ENCODE assay signal across 1 cellular context in genomic region chr2:62505649-62506420, GRCh38.
A peak's percentile ranks its signal among the peaks of the same experiment; 100 is the strongest.
TF ChIP-seq lines count a peak whose summit lies in the region.

TSS of gene TMEM17 (minus strand) at chr2:62506195. CDS start at chr2:62506129, 66 bp downstream.

TF ChIP-seq in WTC11, 78 proteins besides CTCF, POLR2A, EP300 and RAD21 (continued from another document and continues in another):
- TF ChIP-seq PREB (CRISPR knock-in tag; IDR thresholded peaks at IDR 0.05; ENCODE audit: borderline replicate concordance) (no peak), ZNF425 (CRISPR knock-in tag; conservative IDR thresholded peaks at IDR 0.05) (no peak), ZBTB43 (CRISPR knock-in tag; IDR thresholded peaks at IDR 0.05) (no peak), IRF2 (CRISPR knock-in tag; IDR thresholded peaks at IDR 0.05; ENCODE audit: borderline replicate concordance, low read depth) (no peak), AR (CRISPR knock-in tag; IDR thresholded peaks at IDR 0.05) (no peak), ETV6 (CRISPR knock-in tag; IDR thresholded peaks at IDR 0.05) (no peak; the same call in 1 of the 2 replicates), FOXP4 (CRISPR knock-in tag; IDR thresholded peaks at IDR 0.05) (peak; percentile 72), RELA (CRISPR knock-in tag; IDR thresholded peaks at IDR 0.05; ENCODE audit: borderline replicate concordance) (no peak), CDX4 (CRISPR knock-in tag; IDR thresholded peaks at IDR 0.05; ENCODE audit: borderline replicate concordance) (no peak), GTF2I (CRISPR knock-in tag; conservative IDR thresholded peaks at IDR 0.05) (no peak), GRHL2 (CRISPR knock-in tag; IDR thresholded peaks at IDR 0.05; ENCODE audit: insufficient replicate concordance, severe bottlenecking) (no peak), ZNF121 (CRISPR knock-in tag; IDR thresholded peaks at IDR 0.05) (peak; percentile 64), ZNF512 (CRISPR knock-in tag; IDR thresholded peaks at IDR 0.05; ENCODE audit: borderline replicate concordance) (no peak), TP53 (CRISPR knock-in tag; IDR thresholded peaks at IDR 0.05) (no peak), ZNF423 (CRISPR knock-in tag; IDR thresholded peaks at IDR 0.05) (0 out of 2 replicates have a peak, but pooled peaks have one; percentile 4), HMGA2 (CRISPR knock-in tag; IDR thresholded peaks at IDR 0.05) (no peak), CBFB (CRISPR knock-in tag; IDR thresholded peaks at IDR 0.05; ENCODE audit: low read depth) (0 out of 2 replicates have a peak, but pooled peaks have one; percentile 74), ZNF317 (CRISPR knock-in tag; IDR thresholded peaks at IDR 0.05; ENCODE audit: borderline replicate concordance, low read depth) (no peak), NFE2L1 (CRISPR knock-in tag; IDR thresholded peaks at IDR 0.05) (peak; percentile 29; the same call in 1 of the 2 replicates), E2F5 (CRISPR knock-in tag; IDR thresholded peaks at IDR 0.05) (peak; percentile 57), ZNF263 (CRISPR knock-in tag; IDR thresholded peaks at IDR 0.05; ENCODE audit: low read depth) (peak; percentile 77; the same call in 1 of the 2 replicates), AFF4 (CRISPR knock-in tag; IDR thresholded peaks at IDR 0.05; ENCODE audit: borderline replicate concordance) (no peak; the same call in 1 of the 2 replicates), ZBTB21 (CRISPR knock-in tag; IDR thresholded peaks at IDR 0.05; ENCODE audit: borderline replicate concordance) (no peak), ZNF138 (CRISPR knock-in tag; conservative IDR thresholded peaks at IDR 0.05) (no peak), MLX (CRISPR knock-in tag; IDR thresholded peaks at IDR 0.05) (no peak), IRF1 (CRISPR knock-in tag; IDR thresholded peaks at IDR 0.05) (no peak), NR2C2 (CRISPR knock-in tag; IDR thresholded peaks at IDR 0.05) (no peak), FOXJ3 (CRISPR knock-in tag; IDR thresholded peaks at IDR 0.05; ENCODE audit: borderline replicate concordance) (no peak), SP1 (CRISPR knock-in tag; conservative IDR thresholded peaks at IDR 0.05) (peak; percentile 92), ZSCAN18 (CRISPR knock-in tag; IDR thresholded peaks at IDR 0.05) (no peak), ESRRA (CRISPR knock-in tag; IDR thresholded peaks at IDR 0.05; ENCODE audit: borderline replicate concordance) (no peak)
